ENCODE assay signal across 1 cellular context in genomic region chr5:33441241-33441844, GRCh38.
TF ChIP-seq lines count a peak whose summit lies in the region.

No MANE protein-coding gene starts in this region.

TF ChIP-seq in GM12878, 131 proteins besides CTCF, POLR2A, EP300 and RAD21 (continued from another document and continues in another):
- TF ChIP-seq, protein P1, sequence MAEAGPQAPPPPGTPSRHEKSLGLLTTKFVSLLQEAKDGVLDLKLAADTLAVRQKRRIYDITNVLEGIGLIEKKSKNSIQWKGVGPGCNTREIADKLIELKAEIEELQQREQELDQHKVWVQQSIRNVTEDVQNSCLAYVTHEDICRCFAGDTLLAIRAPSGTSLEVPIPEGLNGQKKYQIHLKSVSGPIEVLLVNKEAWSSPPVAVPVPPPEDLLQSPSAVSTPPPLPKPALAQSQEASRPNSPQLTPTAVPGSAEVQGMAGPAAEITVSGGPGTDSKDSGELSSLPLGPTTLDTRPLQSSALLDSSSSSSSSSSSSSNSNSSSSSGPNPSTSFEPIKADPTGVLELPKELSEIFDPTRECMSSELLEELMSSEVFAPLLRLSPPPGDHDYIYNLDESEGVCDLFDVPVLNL (IDR thresholded peaks at IDR 0.05; ENCODE audit: low read depth, low read length) = no peak
- no peak for TF ChIP-seq IRF4 (IDR thresholded peaks at IDR 0.05; ENCODE audit: low read depth, low read length)
- no peak for TF ChIP-seq ZNF24 (IDR thresholded peaks at IDR 0.05)
- TF ChIP-seq IRF5 (IDR thresholded peaks at IDR 0.05; ENCODE audit: borderline replicate concordance) = no peak
- TF ChIP-seq ATF2 (IDR thresholded peaks at IDR 0.05; ENCODE audit: low read length) = no peak
- peak; percentile 32; the same call in 1 of the 2 replicates for TF ChIP-seq GABPA (IDR thresholded peaks at IDR 0.05; ENCODE audit: low read depth)
- no peak for TF ChIP-seq POLR2AphosphoS5 (IDR thresholded peaks at IDR 0.05; ENCODE audit: low read length)
- TF ChIP-seq ZNF622 (IDR thresholded peaks at IDR 0.05) = no peak
- no peak for TF ChIP-seq ZNF384 (IDR thresholded peaks at IDR 0.05; ENCODE audit: borderline replicate concordance, low read depth, low read length)
- peak in 1 of 2 experiments; percentile 62; a peak in 3 of 4 replicates for TF ChIP-seq IKZF2 (IDR thresholded peaks at IDR 0.05)
- TF ChIP-seq CREM (IDR thresholded peaks at IDR 0.05; ENCODE audit: low read depth) = no peak
- no peak for TF ChIP-seq STAT3 (IDR thresholded peaks at IDR 0.05; ENCODE audit: low read depth, low read length)
- TF ChIP-seq CHD1 (IDR thresholded peaks at IDR 0.05; ENCODE audit: low read depth, low read length) = no peak
- TF ChIP-seq TBL1XR1 (IDR thresholded peaks at IDR 0.05; ENCODE audit: low read depth, low read length) = no peak
- TF ChIP-seq CBX3 (IDR thresholded peaks at IDR 0.05; ENCODE audit: borderline replicate concordance, low read depth) = no peak
- 0 out of 2 replicates have a peak, but pooled peaks have one; percentile 20 for TF ChIP-seq MTA2 (IDR thresholded peaks at IDR 0.05; ENCODE audit: low read depth)
- no peak for TF ChIP-seq JUND (IDR thresholded peaks at IDR 0.05; ENCODE audit: low read depth, low read length)
- no peak for TF ChIP-seq PML (IDR thresholded peaks at IDR 0.05; ENCODE audit: low read length)
- no peak for TF ChIP-seq SUPT20H (IDR thresholded peaks at IDR 0.05; ENCODE audit: borderline replicate concordance, control insufficient read depth, low read depth, low read length)
- TF ChIP-seq MEF2A (IDR thresholded peaks at IDR 0.05; ENCODE audit: insufficient read depth, low read depth, low read length) = no peak
- no peak for TF ChIP-seq ZBED1 (IDR thresholded peaks at IDR 0.05; ENCODE audit: borderline replicate concordance)
- no peak for TF ChIP-seq PRDM15 (CRISPR knock-in tag; IDR thresholded peaks at IDR 0.05)
- TF ChIP-seq ASH2L (IDR thresholded peaks at IDR 0.05; ENCODE audit: borderline replicate concordance, low read depth) = no peak
- TF ChIP-seq IKZF1 (conservative IDR thresholded peaks at IDR 0.05) = no peak; the same call in 1 of the 2 replicates
- TF ChIP-seq, protein P2, sequence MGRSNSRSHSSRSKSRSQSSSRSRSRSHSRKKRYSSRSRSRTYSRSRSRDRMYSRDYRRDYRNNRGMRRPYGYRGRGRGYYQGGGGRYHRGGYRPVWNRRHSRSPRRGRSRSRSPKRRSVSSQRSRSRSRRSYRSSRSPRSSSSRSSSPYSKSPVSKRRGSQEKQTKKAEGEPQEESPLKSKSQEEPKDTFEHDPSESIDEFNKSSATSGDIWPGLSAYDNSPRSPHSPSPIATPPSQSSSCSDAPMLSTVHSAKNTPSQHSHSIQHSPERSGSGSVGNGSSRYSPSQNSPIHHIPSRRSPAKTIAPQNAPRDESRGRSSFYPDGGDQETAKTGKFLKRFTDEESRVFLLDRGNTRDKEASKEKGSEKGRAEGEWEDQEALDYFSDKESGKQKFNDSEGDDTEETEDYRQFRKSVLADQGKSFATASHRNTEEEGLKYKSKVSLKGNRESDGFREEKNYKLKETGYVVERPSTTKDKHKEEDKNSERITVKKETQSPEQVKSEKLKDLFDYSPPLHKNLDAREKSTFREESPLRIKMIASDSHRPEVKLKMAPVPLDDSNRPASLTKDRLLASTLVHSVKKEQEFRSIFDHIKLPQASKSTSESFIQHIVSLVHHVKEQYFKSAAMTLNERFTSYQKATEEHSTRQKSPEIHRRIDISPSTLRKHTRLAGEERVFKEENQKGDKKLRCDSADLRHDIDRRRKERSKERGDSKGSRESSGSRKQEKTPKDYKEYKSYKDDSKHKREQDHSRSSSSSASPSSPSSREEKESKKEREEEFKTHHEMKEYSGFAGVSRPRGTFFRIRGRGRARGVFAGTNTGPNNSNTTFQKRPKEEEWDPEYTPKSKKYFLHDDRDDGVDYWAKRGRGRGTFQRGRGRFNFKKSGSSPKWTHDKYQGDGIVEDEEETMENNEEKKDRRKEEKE (IDR thresholded peaks at IDR 0.05) = no peak
- TF ChIP-seq CHD4 (IDR thresholded peaks at IDR 0.05) = no peak
- peak; percentile 58; the same call in 1 of the 2 replicates for TF ChIP-seq EED (IDR thresholded peaks at IDR 0.05; ENCODE audit: low read depth)
- no peak for TF ChIP-seq ZNF207 (IDR thresholded peaks at IDR 0.05; ENCODE audit: borderline replicate concordance)
- no peak for TF ChIP-seq YBX1 (IDR thresholded peaks at IDR 0.05)
- peak; percentile 65; the same call in 1 of the 2 replicates for TF ChIP-seq LARP7 (IDR thresholded peaks at IDR 0.05)
- peak; percentile 30; the same call in 1 of the 2 replicates for TF ChIP-seq NFIC (IDR thresholded peaks at IDR 0.05; ENCODE audit: low read depth, low read length)
- TF ChIP-seq, protein P3, sequence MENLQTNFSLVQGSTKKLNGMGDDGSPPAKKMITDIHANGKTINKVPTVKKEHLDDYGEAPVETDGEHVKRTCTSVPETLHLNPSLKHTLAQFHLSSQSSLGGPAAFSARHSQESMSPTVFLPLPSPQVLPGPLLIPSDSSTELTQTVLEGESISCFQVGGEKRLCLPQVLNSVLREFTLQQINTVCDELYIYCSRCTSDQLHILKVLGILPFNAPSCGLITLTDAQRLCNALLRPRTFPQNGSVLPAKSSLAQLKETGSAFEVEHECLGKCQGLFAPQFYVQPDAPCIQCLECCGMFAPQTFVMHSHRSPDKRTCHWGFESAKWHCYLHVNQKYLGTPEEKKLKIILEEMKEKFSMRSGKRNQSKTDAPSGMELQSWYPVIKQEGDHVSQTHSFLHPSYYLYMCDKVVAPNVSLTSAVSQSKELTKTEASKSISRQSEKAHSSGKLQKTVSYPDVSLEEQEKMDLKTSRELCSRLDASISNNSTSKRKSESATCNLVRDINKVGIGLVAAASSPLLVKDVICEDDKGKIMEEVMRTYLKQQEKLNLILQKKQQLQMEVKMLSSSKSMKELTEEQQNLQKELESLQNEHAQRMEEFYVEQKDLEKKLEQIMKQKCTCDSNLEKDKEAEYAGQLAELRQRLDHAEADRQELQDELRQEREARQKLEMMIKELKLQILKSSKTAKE (IDR thresholded peaks at IDR 0.05; ENCODE audit: low read depth, poor library complexity, severe bottlenecking) = no peak
- TF ChIP-seq NRF1 (conservative IDR thresholded peaks at IDR 0.05; ENCODE audit: low read depth, low read length) = no peak
- TF ChIP-seq NFYA (IDR thresholded peaks at IDR 0.05; ENCODE audit: borderline replicate concordance, low read depth, low read length) = no peak
- no peak for TF ChIP-seq STAT1 (conservative IDR thresholded peaks at IDR 0.05)
- TF ChIP-seq HSF1 (IDR thresholded peaks at IDR 0.05; ENCODE audit: low read depth, low read length) = no peak
- no peak for TF ChIP-seq USF1 (IDR thresholded peaks at IDR 0.05; ENCODE audit: borderline replicate concordance, extremely low read length, insufficient read depth, low read depth, low read length)
- TF ChIP-seq GATAD2B (conservative IDR thresholded peaks at IDR 0.05; ENCODE audit: low read depth) = peak; percentile 53; the same call in 1 of the 2 replicates
- TF ChIP-seq SREBF2 (IDR thresholded peaks at IDR 0.05; ENCODE audit: low read length) = no peak
- TF ChIP-seq TARDBP (IDR thresholded peaks at IDR 0.05; ENCODE audit: borderline replicate concordance) = no peak
- TF ChIP-seq ZZZ3 (IDR thresholded peaks at IDR 0.05; ENCODE audit: control insufficient read depth, insufficient read length, low read depth) = no peak
- TF ChIP-seq NBN (IDR thresholded peaks at IDR 0.05) = no peak
- no peak for TF ChIP-seq ZNF217 (IDR thresholded peaks at IDR 0.05)
- TF ChIP-seq, protein P4, sequence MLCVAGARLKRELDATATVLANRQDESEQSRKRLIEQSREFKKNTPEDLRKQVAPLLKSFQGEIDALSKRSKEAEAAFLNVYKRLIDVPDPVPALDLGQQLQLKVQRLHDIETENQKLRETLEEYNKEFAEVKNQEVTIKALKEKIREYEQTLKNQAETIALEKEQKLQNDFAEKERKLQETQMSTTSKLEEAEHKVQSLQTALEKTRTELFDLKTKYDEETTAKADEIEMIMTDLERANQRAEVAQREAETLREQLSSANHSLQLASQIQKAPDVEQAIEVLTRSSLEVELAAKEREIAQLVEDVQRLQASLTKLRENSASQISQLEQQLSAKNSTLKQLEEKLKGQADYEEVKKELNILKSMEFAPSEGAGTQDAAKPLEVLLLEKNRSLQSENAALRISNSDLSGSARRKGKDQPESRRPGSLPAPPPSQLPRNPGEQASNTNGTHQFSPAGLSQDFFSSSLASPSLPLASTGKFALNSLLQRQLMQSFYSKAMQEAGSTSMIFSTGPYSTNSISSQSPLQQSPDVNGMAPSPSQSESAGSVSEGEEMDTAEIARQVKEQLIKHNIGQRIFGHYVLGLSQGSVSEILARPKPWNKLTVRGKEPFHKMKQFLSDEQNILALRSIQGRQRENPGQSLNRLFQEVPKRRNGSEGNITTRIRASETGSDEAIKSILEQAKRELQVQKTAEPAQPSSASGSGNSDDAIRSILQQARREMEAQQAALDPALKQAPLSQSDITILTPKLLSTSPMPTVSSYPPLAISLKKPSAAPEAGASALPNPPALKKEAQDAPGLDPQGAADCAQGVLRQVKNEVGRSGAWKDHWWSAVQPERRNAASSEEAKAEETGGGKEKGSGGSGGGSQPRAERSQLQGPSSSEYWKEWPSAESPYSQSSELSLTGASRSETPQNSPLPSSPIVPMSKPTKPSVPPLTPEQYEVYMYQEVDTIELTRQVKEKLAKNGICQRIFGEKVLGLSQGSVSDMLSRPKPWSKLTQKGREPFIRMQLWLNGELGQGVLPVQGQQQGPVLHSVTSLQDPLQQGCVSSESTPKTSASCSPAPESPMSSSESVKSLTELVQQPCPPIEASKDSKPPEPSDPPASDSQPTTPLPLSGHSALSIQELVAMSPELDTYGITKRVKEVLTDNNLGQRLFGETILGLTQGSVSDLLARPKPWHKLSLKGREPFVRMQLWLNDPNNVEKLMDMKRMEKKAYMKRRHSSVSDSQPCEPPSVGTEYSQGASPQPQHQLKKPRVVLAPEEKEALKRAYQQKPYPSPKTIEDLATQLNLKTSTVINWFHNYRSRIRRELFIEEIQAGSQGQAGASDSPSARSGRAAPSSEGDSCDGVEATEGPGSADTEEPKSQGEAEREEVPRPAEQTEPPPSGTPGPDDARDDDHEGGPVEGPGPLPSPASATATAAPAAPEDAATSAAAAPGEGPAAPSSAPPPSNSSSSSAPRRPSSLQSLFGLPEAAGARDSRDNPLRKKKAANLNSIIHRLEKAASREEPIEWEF (IDR thresholded peaks at IDR 0.05; ENCODE audit: insufficient replicate concordance, low read depth, low read length) = no peak
